In the genomic region with DNA sequence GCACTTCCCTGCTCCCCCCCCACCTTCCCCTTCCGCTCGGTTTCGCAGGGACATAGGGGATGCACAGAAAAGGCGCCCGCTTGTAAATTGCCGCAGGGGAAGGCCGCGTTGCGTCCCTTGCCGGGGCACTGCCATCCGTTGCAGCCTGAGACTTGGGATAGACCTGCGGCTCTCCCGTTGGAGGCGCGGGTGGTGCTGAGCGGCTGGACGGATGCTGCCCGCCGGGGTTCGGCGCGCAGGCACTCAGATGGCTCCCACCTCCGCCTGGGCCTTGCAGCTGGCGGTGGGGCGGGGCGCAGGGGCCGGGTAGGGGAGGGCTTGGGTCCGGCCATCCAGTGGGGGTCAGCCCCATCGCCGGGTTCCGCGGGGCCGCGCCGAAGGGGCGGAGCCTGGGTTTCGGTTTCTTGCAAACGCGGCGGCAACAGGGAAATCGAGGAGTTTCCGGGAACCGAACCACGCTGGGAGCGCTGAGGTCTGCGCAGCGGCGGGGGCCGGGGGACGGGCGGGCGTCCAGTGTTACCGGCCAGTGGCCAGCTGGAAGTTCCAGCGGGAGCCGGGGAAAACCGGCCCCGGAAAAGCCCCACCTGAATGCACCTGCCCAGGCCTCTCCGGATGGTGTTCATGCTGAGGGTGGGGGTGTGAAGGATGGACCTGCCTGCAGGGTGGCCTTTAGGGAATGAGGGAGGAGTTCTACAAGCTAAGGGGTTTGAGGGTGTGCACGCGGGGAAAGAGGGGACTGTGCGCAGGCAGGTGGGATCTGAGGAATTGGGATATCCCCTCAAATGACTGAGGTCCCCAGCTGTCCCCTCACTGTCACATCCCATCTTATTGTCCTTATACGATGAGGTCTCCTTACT, we compare ENCODE assay signal across 8 cellular contexts. TPM values are rescaled to one million over a fixed set of nuclear protein-coding genes. Genes with fewer than 3 reads are reported as not detected.
A peak's percentile ranks its signal among the peaks of the same experiment; 100 is the strongest.
DNase-seq lines count a peak whose midpoint lies in the region; ATAC-seq and TF ChIP-seq lines count a peak whose summit lies in the region.

No MANE protein-coding gene starts in this region.

- peak overlapping the region; percentile 50 to 70 (median 60) for H3K4me3 ChIP-seq in mammary epithelial cell (replicated peaks in 1 of 3; ENCODE audit: insufficient read depth in 1 of 3, low read depth in 2 of 3, low read length in 3 of 3)
- H3K4me3 ChIP-seq in iPS-20b (ENCODE audit: low read length), result peak overlapping the region; percentile 97
- H3K4me3 ChIP-seq in gastrocnemius medialis, result peak overlapping the region; percentile 60 to 74 (median 66)

- intact Hi-C loops in mammary epithelial cell (cut with micrococcal nuclease) (loop anchor here (5.0 kb wide), 1 partner anchor 40 kb away; no protein-coding TSS in a partner anchor), gastrocnemius medialis (cut with DNase I; ENCODE audit: low total_unique reads) (loop anchor here (1.0 to 10.0 kb wide), 2 partner anchors 110 to 862 kb away; a partner anchor contains a TSS)

- H3K36me3 ChIP-seq in mammary epithelial cell (ENCODE audit: insufficient read depth, low read length) (no peaks in the 10 kb centered on the region), iPS-20b (ENCODE audit: insufficient read depth, low read depth, low read length) (no peaks in the 10 kb centered on the region), gastrocnemius medialis (no peaks in the 10 kb centered on the region)

- H3K4me1 Mint-ChIP-seq in T-helper 2 cell treated with Interferon-gamma antibody and Interleukin-4, amounts not matched to agents 5 μg/mL and 100 μg/mL, for 36 hours (ENCODE audit: low read depth), result peaks cover 53% of the 10 kb centered on the region

- H4K20me1 ChIP-seq in mammary epithelial cell (ENCODE audit: insufficient read depth, low read length), result no peaks in the 10 kb centered on the region

- H3K4me3 Mint-ChIP-seq in T-helper 2 cell treated with Interferon-gamma antibody and Interleukin-4, amounts not matched to agents 5 μg/mL and 100 μg/mL, for 36 hours, result peak overlapping the region; percentile 92

- BruUV-seq in mammary epithelial cell (replicated peaks; lab: Mats Ljungman, UMichigan), result no TSS peak

- no peaks in the 10 kb centered on the region for H3K79me2 ChIP-seq in mammary epithelial cell (ENCODE audit: insufficient read depth, low read length)

- H3K9ac ChIP-seq in mammary epithelial cell (ENCODE audit: insufficient read depth, low read length), result peak overlapping the region; percentile 7
- peak overlapping the region; percentile 85; the same call in 1 of the 2 replicates for H3K9ac ChIP-seq in iPS-20b (ENCODE audit: low read depth, low read length)

- no peaks in the 10 kb centered on the region for H3K27me3 Mint-ChIP-seq in T-helper 2 cell treated with Interferon-gamma antibody and Interleukin-4, amounts not matched to agents 5 μg/mL and 100 μg/mL, for 36 hours (ENCODE audit: low read depth)

- peak overlapping the region; percentile 97 for H3K27ac Mint-ChIP-seq in T-helper 2 cell treated with Interferon-gamma antibody and Interleukin-4, amounts not matched to agents 5 μg/mL and 100 μg/mL, for 36 hours

- peaks cover 7% of the 10 kb centered on the region for H3K36me3 Mint-ChIP-seq in T-helper 2 cell treated with Interferon-gamma antibody and Interleukin-4, amounts not matched to agents 5 μg/mL and 100 μg/mL, for 36 hours (ENCODE audit: low read depth)

- H2AFZ ChIP-seq in mammary epithelial cell (ENCODE audit: low read depth, low read length), result peak overlapping the region; percentile 91

- peak overlapping the region; percentile 96 for H3K4me2 ChIP-seq in mammary epithelial cell (ENCODE audit: insufficient read depth, low read depth, low read length)

- H3K4me1 ChIP-seq in mammary epithelial cell (ENCODE audit: insufficient read depth, low read length) (peaks cover 29% of the 10 kb centered on the region), iPS-20b (ENCODE audit: insufficient read depth, low read length) (peaks cover 18% of the 10 kb centered on the region; the same call in 1 of the 2 replicates), gastrocnemius medialis (peaks cover 29 to 30% of the 10 kb centered on the region in 2 donors)

- H3K9me3 ChIP-seq in mammary epithelial cell (replicated peaks; ENCODE audit: insufficient read depth, low read length), result no peaks in the 10 kb centered on the region
- no peaks in the 10 kb centered on the region for H3K9me3 ChIP-seq in iPS-20b (ENCODE audit: insufficient read depth, low read depth, low read length)
- H3K9me3 ChIP-seq in gastrocnemius medialis, result no peaks in the 10 kb centered on the region

- 14% methylated on average over 25 of the region's 62 CpGs for WGBS in mammary epithelial cell (ENCODE audit: low coverage, missing lambda C conversion rate)

- DNase-seq in GDM1 (lab: John Stamatoyannopoulos, UW), result peak; percentile 33
- DNase-seq in KBM-7, result peak; percentile 68
- DNase-seq in T-helper 2 cell treated with Interferon-gamma antibody and Interleukin-4, amounts not matched to agents 5 μg/mL and 100 μg/mL, for 36 hours (ENCODE audit: low spot score), result peak; percentile 67
- DNase-seq in mammary epithelial cell, result peak; percentile 74
- DNase-seq in gastrocnemius medialis, result peak; percentile 58 to 77
- DNase-seq in NCI-H128 (lab: John Stamatoyannopoulos, UW; ENCODE audit: unreplicated experiment), result no peak

- no peaks in the 10 kb centered on the region for H3K9me3 Mint-ChIP-seq in T-helper 2 cell treated with Interferon-gamma antibody and Interleukin-4, amounts not matched to agents 5 μg/mL and 100 μg/mL, for 36 hours

- in situ Hi-C loops in KBM-7 (cut with MboI; ENCODE audit: low pct_unique_long_range_greater_than_20kb, low sequenced_read_pairs) (no loop called here), mammary epithelial cell (cut with MboI; ENCODE audit: low sequenced_read_pairs in 2 of 2) (loop anchor here (10.0 kb wide), 2 partner anchors 82 to 112 kb away; no protein-coding TSS in a partner anchor), gastrocnemius medialis (cut with MboI; ENCODE audit: low sequenced_read_pairs in 4 of 4) (loop anchor here in 2 of 4 donors (5.0 to 10.0 kb wide), 3 partner anchors 72 to 222 kb away; no protein-coding TSS in a partner anchor)

- dilution Hi-C loops in mammary epithelial cell (cut with HindIII; ENCODE audit: low sequenced_read_pairs), result loop anchor here (25.0 kb wide), 1 partner anchor 410 kb away; no protein-coding TSS in a partner anchor

- TF ChIP-seq CTCF in mammary epithelial cell (conservative IDR thresholded peaks at IDR 0.05 in 1 of 2, IDR thresholded peaks at IDR 0.05 in 1 of 2; ENCODE audit: extremely low read depth in 1 of 2, insufficient read depth in 1 of 2, low read depth in 1 of 2, low read length in 2 of 2) (no peak), gastrocnemius medialis (IDR thresholded peaks at IDR 0.05 in 4 of 5, conservative IDR thresholded peaks at IDR 0.05 in 1 of 5) (no peak)

- TF ChIP-seq POLR2A in gastrocnemius medialis (IDR thresholded peaks at IDR 0.05), result peak in 1 of 2 donors; percentile 25

- H3K27me3 ChIP-seq in mammary epithelial cell (ENCODE audit: insufficient read depth, low read length), result no peaks in the 10 kb centered on the region
- H3K27me3 ChIP-seq in iPS-20b (ENCODE audit: insufficient read depth, low read length), result peaks cover 29% of the 10 kb centered on the region
- no peaks in the 10 kb centered on the region for H3K27me3 ChIP-seq in gastrocnemius medialis

- ATAC-seq in GM21576 (IDR thresholded peaks at IDR 0.05; ENCODE audit: unreplicated experiment) (peak; percentile 37), gastrocnemius medialis (peak; percentile 8 to 18)

- H3K27ac ChIP-seq in mammary epithelial cell (ENCODE audit: insufficient read depth, low read depth, low read length), result peak overlapping the region; percentile 23
- no peak overlapping the region for H3K27ac ChIP-seq in iPS-20b (ENCODE audit: low read length)
- peak overlapping the region; percentile 77 to 84 (median 81) for H3K27ac ChIP-seq in gastrocnemius medialis

- CTCF ChIA-PET in mammary epithelial cell (lab: Charles Lee; ENCODE audit: low non-redundant PET), result interaction anchor here (0.6 to 0.7 kb wide), 2 partner anchors 82 to 269 kb away, joined by 3 to 7 read pairs; no protein-coding TSS in a partner anchor

RNA-seq across cellular contexts. Expression of a gene that starts 6.3 kb away (rescaled TPM):
- total RNA-seq in mammary epithelial cell, result 10 to 100 TPM in 1 of 2 donors, 1 to 10 TPM in 1; 5.3 to 14.9 TPM
- 9.0 TPM for polyA plus RNA-seq in mammary epithelial cell
- polyA minus RNA-seq in mammary epithelial cell, result 24.6 TPM
- total RNA-seq in gastrocnemius medialis, result 10 to 100 TPM in 1 of 4 donors, 1 to 10 TPM in 3; 5.5 to 20.6 (median 8.4) TPM

RNA-seq across cellular contexts. Expression of a gene that starts 46.5 kb away (rescaled TPM):
- not detected for total RNA-seq in mammary epithelial cell
- not detected for polyA plus RNA-seq in mammary epithelial cell
- polyA minus RNA-seq in mammary epithelial cell, result not detected
- not detected for total RNA-seq in gastrocnemius medialis

RNA-seq across cellular contexts. Expression of a gene that starts 59.9 kb away (rescaled TPM):
- total RNA-seq in mammary epithelial cell (10 to 100 TPM; 29.8 to 56.9 TPM), gastrocnemius medialis (10 to 100 TPM; 18.9 to 29.1 (median 22.0) TPM)
- 18.1 TPM for polyA plus RNA-seq in mammary epithelial cell
- polyA minus RNA-seq in mammary epithelial cell, result 25.4 TPM
